Comparison of ENCODE assay signal across 21 cellular contexts in the genomic region with DNA sequence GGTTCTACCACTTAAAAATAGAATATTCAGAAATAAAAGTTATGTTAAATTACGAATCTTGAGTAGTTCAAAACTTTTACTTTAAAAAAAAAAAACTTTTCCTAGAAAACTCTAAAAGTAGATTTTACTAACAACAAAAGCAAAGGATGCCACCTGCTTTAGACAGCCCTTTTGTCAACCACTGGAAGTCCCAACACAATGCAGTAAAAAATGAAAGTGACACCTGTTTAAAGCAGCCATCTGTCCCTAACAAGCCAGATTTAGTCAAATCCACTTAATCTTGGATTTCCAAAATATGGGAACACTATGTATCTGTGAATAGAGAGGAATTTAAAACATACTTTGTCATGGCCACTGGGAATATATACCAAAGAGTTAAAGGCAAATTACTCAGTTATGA. TPM values are rescaled to one million over a fixed set of nuclear protein-coding genes. Genes with fewer than 3 reads are reported as not detected.
A peak's percentile ranks its signal among the peaks of the same experiment; 100 is the strongest.
DNase-seq lines count a peak whose midpoint lies in the region; ATAC-seq and TF ChIP-seq lines count a peak whose summit lies in the region.
"Had no signal": no experiment of that assay in that cellular context is flagged by ENCODE, and none has a peak within 500 bp of the region (broad histone marks: within the 10 kb centered on the region; RNA-seq: fewer than 3 reads in every experiment).

No MANE protein-coding gene starts in this region.

- peaks cover 2 to 9% of the 10 kb centered on the region in 2 donors for H3K36me3 Mint-ChIP-seq in activated T-cell treated with anti-CD3 and anti-CD28 coated beads, Interleukin-2, amount 50 U/mL, for 72 hours (ENCODE audit: insufficient read depth in 2 of 2)
- H3K36me3 Mint-ChIP-seq in activated T-helper 1 cell treated with anti-CD3 and anti-CD28 coated beads, Interleukin-12 subunit alpha, Interleukin-12 subunit beta, Interleukin-2, Interleukin-4 antibody, amounts not matched to agents 30 ng/mL and 10 ng/mL and 1 ng/mL, durations not matched to agents 14 hours and 24 hours and 36 hours (ENCODE audit: low read depth) = peaks cover 1% of the 10 kb centered on the region
- H3K36me3 Mint-ChIP-seq in stimulated activated effector memory CD8-positive, alpha-beta T cell treated with anti-CD3 and anti-CD28 coated beads, Interleukin-12 subunit alpha, Interleukin-12 subunit beta, amount 100 ng/mL, for 72 hours = peaks cover 37% of the 10 kb centered on the region

- ATAC-seq in activated T-cell treated with anti-CD3 and anti-CD28 coated beads, Interleukin-2, amount 50 U/mL, for 72 hours (replicated peaks in 1 of 2) = no peak
- ATAC-seq in stimulated activated effector memory CD8-positive, alpha-beta T cell treated with anti-CD3 and anti-CD28 coated beads, Interleukin-12 subunit alpha, Interleukin-12 subunit beta, amount 100 ng/mL, for 72 hours = no peak
- no peak for ATAC-seq in GM18517 (IDR thresholded peaks at IDR 0.05; ENCODE audit: unreplicated experiment)
- ATAC-seq in HG02852 (IDR thresholded peaks at IDR 0.05; ENCODE audit: unreplicated experiment) = no peak
- ATAC-seq: right cardiac atrium, Right ventricle myocardium inferior, T-cell had no signal

- no peaks in the 10 kb centered on the region for H3K27me3 Mint-ChIP-seq in activated T-cell treated with anti-CD3 and anti-CD28 coated beads, Interleukin-2, amount 50 U/mL, for 72 hours (ENCODE audit: low read depth)
- peaks cover 2% of the 10 kb centered on the region for H3K27me3 Mint-ChIP-seq in activated T-helper 1 cell treated with anti-CD3 and anti-CD28 coated beads, Interleukin-12 subunit alpha, Interleukin-12 subunit beta, Interleukin-2, Interleukin-4 antibody, amounts not matched to agents 30 ng/mL and 10 ng/mL and 1 ng/mL, durations not matched to agents 14 hours and 24 hours and 36 hours (ENCODE audit: insufficient read depth)
- H3K27me3 Mint-ChIP-seq: T-cell had no signal

- no peak overlapping the region for H3K27ac Mint-ChIP-seq in activated T-cell treated with anti-CD3 and anti-CD28 coated beads, Interleukin-2, amount 50 U/mL, for 72 hours
- H3K27ac Mint-ChIP-seq in activated T-helper 1 cell treated with anti-CD3 and anti-CD28 coated beads, Interleukin-12 subunit alpha, Interleukin-12 subunit beta, Interleukin-2, Interleukin-4 antibody, amounts not matched to agents 30 ng/mL and 10 ng/mL and 1 ng/mL, durations not matched to agents 14 hours and 24 hours and 36 hours = no peak overlapping the region
- H3K27ac Mint-ChIP-seq in stimulated activated effector memory CD8-positive, alpha-beta T cell treated with anti-CD3 and anti-CD28 coated beads, Interleukin-12 subunit alpha, Interleukin-12 subunit beta, amount 100 ng/mL, for 72 hours = no peak overlapping the region
- H3K27ac Mint-ChIP-seq: endodermal cell had no signal

- H3K9me3 Mint-ChIP-seq in activated T-cell treated with anti-CD3 and anti-CD28 coated beads, Interleukin-2, amount 50 U/mL, for 72 hours = no peaks in the 10 kb centered on the region
- H3K9me3 Mint-ChIP-seq in activated T-helper 1 cell treated with anti-CD3 and anti-CD28 coated beads, Interleukin-12 subunit alpha, Interleukin-12 subunit beta, Interleukin-2, Interleukin-4 antibody, amounts not matched to agents 30 ng/mL and 10 ng/mL and 1 ng/mL, durations not matched to agents 14 hours and 24 hours and 36 hours = no peaks in the 10 kb centered on the region
- no peaks in the 10 kb centered on the region for H3K9me3 Mint-ChIP-seq in stimulated activated effector memory CD8-positive, alpha-beta T cell treated with anti-CD3 and anti-CD28 coated beads, Interleukin-12 subunit alpha, Interleukin-12 subunit beta, amount 100 ng/mL, for 72 hours
- H3K9me3 Mint-ChIP-seq: endodermal cell, T-cell had no signal

- peaks cover 34% of the 10 kb centered on the region for H3K4me1 Mint-ChIP-seq in activated T-cell treated with anti-CD3 and anti-CD28 coated beads, Interleukin-2, amount 50 U/mL, for 72 hours (ENCODE audit: low read depth)
- H3K4me1 Mint-ChIP-seq in activated T-helper 1 cell treated with anti-CD3 and anti-CD28 coated beads, Interleukin-12 subunit alpha, Interleukin-12 subunit beta, Interleukin-2, Interleukin-4 antibody, amounts not matched to agents 30 ng/mL and 10 ng/mL and 1 ng/mL, durations not matched to agents 14 hours and 24 hours and 36 hours (ENCODE audit: low read depth) = peaks cover 45% of the 10 kb centered on the region
- H3K4me1 Mint-ChIP-seq in stimulated activated effector memory CD8-positive, alpha-beta T cell treated with anti-CD3 and anti-CD28 coated beads, Interleukin-12 subunit alpha, Interleukin-12 subunit beta, amount 100 ng/mL, for 72 hours = peaks cover 30% of the 10 kb centered on the region

- H3K27ac ChIP-seq in KOPT-K1 (ENCODE audit: low read depth, low read length, poor library complexity, severe bottlenecking) = peak overlapping the region; percentile 29
- peak overlapping the region in 1 of 59 donors; percentile 13 for H3K27ac ChIP-seq in dorsolateral prefrontal cortex
- H3K27ac ChIP-seq: testis had no signal

- TF ChIP-seq CTCF in dorsolateral prefrontal cortex (IDR thresholded peaks at IDR 0.05 in 54 of 56, conservative IDR thresholded peaks at IDR 0.05 in 2 of 56; ENCODE audit: low read depth in 1 of 56, partially characterized antibody in 56 of 56) = no peak

- DNase-seq in activated T-cell treated with anti-CD3 and anti-CD28 coated beads, Interleukin-2, amount 50 U/mL, for 72 hours = no peak
- no peak for DNase-seq in activated T-cell treated with anti-CD3 and anti-CD28 coated beads, Interleukin-2, amount 50 U/mL, for 1 hour
- no peak for DNase-seq in activated T-helper 1 cell treated with anti-CD3 and anti-CD28 coated beads, Interleukin-12 subunit alpha, Interleukin-12 subunit beta, Interleukin-2, Interleukin-4 antibody, amounts not matched to agents 30 ng/mL and 10 ng/mL and 1 ng/mL, durations not matched to agents 14 hours and 24 hours and 36 hours (ENCODE audit: low spot score)
- DNase-seq in stimulated activated effector memory CD8-positive, alpha-beta T cell treated with anti-CD3 and anti-CD28 coated beads, Interleukin-12 subunit alpha, Interleukin-12 subunit beta, amount 100 ng/mL, for 72 hours (ENCODE audit: low spot score in 2 of 2) = no peak
- no peak for DNase-seq in dorsolateral prefrontal cortex
- DNase-seq: activated CD8-positive, alpha-beta memory T cell treated with anti-CD3 and anti-CD28 coated beads, Interleukin-2, amount 50 U/mL, for 48 hours; amniotic stem cell; central memory CD4-positive, alpha-beta T cell; endodermal cell; GF-D8; hippocampal formation; kidney; NCI-H2081 treated with DMSO at 0.1 percent for 48 hours; right cardiac atrium; stimulated activated CD4-positive, alpha-beta T cell treated with anti-CD3 and anti-CD28 coated beads, Interleukin-2, amount 100 ng/mL, for 48 hours; T-cell; testis had no signal

- peak overlapping the region; percentile 88 to 96 for H3K4me3 Mint-ChIP-seq in activated T-cell treated with anti-CD3 and anti-CD28 coated beads, Interleukin-2, amount 50 U/mL, for 72 hours
- peak overlapping the region; percentile 34 for H3K4me3 Mint-ChIP-seq in activated T-helper 1 cell treated with anti-CD3 and anti-CD28 coated beads, Interleukin-12 subunit alpha, Interleukin-12 subunit beta, Interleukin-2, Interleukin-4 antibody, amounts not matched to agents 30 ng/mL and 10 ng/mL and 1 ng/mL, durations not matched to agents 14 hours and 24 hours and 36 hours
- peak overlapping the region; percentile 94 for H3K4me3 Mint-ChIP-seq in stimulated activated effector memory CD8-positive, alpha-beta T cell treated with anti-CD3 and anti-CD28 coated beads, Interleukin-12 subunit alpha, Interleukin-12 subunit beta, amount 100 ng/mL, for 72 hours
- H3K4me3 Mint-ChIP-seq: endodermal cell had no signal

- no peaks in the 10 kb centered on the region for H3K9me3 ChIP-seq in KOPT-K1 (ENCODE audit: insufficient read depth, low read length, poor library complexity, severe bottlenecking)
- H3K9me3 ChIP-seq: testis had no signal

- no peaks in the 10 kb centered on the region for H3K27me3 ChIP-seq in dorsolateral prefrontal cortex
- H3K27me3 ChIP-seq: testis had no signal

- no peaks in the 10 kb centered on the region for H3K36me3 ChIP-seq in KOPT-K1 (ENCODE audit: insufficient read depth, low read length)

- intact Hi-C loops in activated T-helper 1 cell treated with anti-CD3 and anti-CD28 coated beads, Interleukin-12 subunit alpha, Interleukin-12 subunit beta, Interleukin-2, Interleukin-4 antibody, amounts not matched to agents 30 ng/mL and 10 ng/mL and 1 ng/mL, durations not matched to agents 14 hours and 24 hours and 36 hours (cut with micrococcal nuclease) = loop anchor here (10.0 kb wide), 2 partner anchors 897 to 1463 kb away; a partner anchor contains a TSS
- intact Hi-C loops in dorsolateral prefrontal cortex (cut with DNase I) = loop anchor here in 1 of 2 donors (10.0 kb wide), 1 partner anchor 57 kb away; no protein-coding TSS in a partner anchor

- H3K4me3 ChIP-seq in dorsolateral prefrontal cortex = peak overlapping the region in 7 of 59 donors; percentile 8 to 95 (median 85)
- H3K4me3 ChIP-seq: testis had no signal

RNA-seq across cellular contexts. Expression of a gene that starts 3.8 kb away (rescaled TPM):
- 10 to 100 TPM; 20.1 to 20.2 TPM for total RNA-seq in activated T-cell treated with anti-CD3 and anti-CD28 coated beads, Interleukin-2, amount 50 U/mL, for 72 hours
- 11.2 and 11.3 TPM in 2 replicates for total RNA-seq in activated T-helper 1 cell treated with anti-CD3 and anti-CD28 coated beads, Interleukin-12 subunit alpha, Interleukin-12 subunit beta, Interleukin-2, Interleukin-4 antibody, amounts not matched to agents 30 ng/mL and 10 ng/mL and 1 ng/mL, durations not matched to agents 14 hours and 24 hours and 36 hours
- 10 to 100 TPM; 34.7 to 99.1 (median 60.1) TPM for total RNA-seq in dorsolateral prefrontal cortex

Comparison
In these comparisons a context has a peak if more than half of its experiments do, and no peak if none do; other contexts are left out.
1. H3K4me3 Mint-ChIP-seq: peak in every context shown above with its lines; median percentile 94 in stimulated activated effector memory CD8-positive, alpha-beta T cell treated with anti-CD3 and anti-CD28 coated beads, Interleukin-12 subunit alpha, Interleukin-12 subunit beta, amount 100 ng/mL, for 72 hours; 92 in activated T-cell treated with anti-CD3 and anti-CD28 coated beads, Interleukin-2, amount 50 U/mL, for 72 hours; 34 in activated T-helper 1 cell treated with anti-CD3 and anti-CD28 coated beads, Interleukin-12 subunit alpha, Interleukin-12 subunit beta, Interleukin-2, Interleukin-4 antibody, amounts not matched to agents 30 ng/mL and 10 ng/mL and 1 ng/mL, durations not matched to agents 14 hours and 24 hours and 36 hours.